1 cellular context compared by ENCODE assay signal in the genomic region with DNA sequence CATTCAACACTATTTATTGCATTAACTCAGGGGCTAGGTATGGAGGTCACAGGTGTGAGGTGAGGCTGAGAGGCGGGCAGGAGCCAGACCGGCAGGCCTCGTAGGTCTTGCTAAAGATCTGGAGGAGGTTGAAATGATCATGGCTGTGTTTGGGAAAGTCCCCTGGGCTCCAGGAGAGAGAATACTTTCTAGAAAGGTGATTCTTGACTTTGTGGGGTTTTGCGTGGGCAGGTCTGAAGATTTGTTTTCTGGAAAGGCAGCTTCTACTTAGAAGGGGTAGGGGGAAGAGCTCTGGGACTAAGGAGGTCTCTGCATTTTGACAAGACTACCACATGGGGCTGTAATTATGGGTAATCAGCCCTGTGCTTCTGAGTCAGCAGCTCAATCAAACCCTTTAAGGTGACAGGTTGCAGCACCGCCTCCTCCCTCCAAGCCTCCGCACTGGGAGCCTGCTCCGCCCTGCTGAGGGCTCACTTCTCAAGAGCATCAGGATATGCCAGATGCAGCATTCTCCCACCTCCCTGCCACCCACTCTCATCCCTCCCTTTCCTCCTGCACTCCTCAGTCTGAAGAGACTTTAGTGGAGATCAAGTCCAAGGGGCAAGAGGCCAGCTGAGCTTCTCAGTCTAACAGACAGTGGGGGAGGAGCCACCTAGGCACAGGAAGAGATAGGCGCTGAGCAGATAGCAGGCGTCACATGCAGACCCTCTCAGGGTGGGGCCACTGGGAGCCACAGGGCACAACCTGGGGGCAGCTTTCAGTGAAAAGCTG.
TF ChIP-seq lines count a peak whose summit lies in the region.

No MANE protein-coding gene starts in this region.

TF ChIP-seq in K562, 482 proteins besides CTCF, POLR2A, EP300 and RAD21 (continued from another document and continues in another):
- no peak for TF ChIP-seq ZNF134 (CRISPR knock-in tag; conservative IDR thresholded peaks at IDR 0.05)
- peak in 1 of 2 experiments; percentile 87; a peak in 2 of 4 replicates for TF ChIP-seq HDAC1 (IDR thresholded peaks at IDR 0.05)
- TF ChIP-seq ZNF644 (tag; IDR thresholded peaks at IDR 0.05; ENCODE audit: low read depth) = 0 out of 2 replicates have a peak, but pooled peaks have one; percentile 55
- TF ChIP-seq CEBPB (tag; IDR thresholded peaks at IDR 0.05) = 0 out of 2 replicates have a peak, but pooled peaks have one; percentile 20
- peak; percentile 71 for TF ChIP-seq ZNF316 (IDR thresholded peaks at IDR 0.05)
- peak; percentile 45; the same call in 1 of the 2 replicates for TF ChIP-seq ZNF766 (CRISPR knock-in tag; conservative IDR thresholded peaks at IDR 0.05)
- peak; percentile 66; the same call in 1 of the 2 replicates for TF ChIP-seq ZNF175 (CRISPR knock-in tag; IDR thresholded peaks at IDR 0.05; ENCODE audit: low read depth)
- peak; percentile 90 for TF ChIP-seq EGR1 (conservative IDR thresholded peaks at IDR 0.05)
- peak; percentile 55; the same call in 1 of the 2 replicates for TF ChIP-seq C11orf30 (IDR thresholded peaks at IDR 0.05; ENCODE audit: low read depth)
- TF ChIP-seq PHF21A (IDR thresholded peaks at IDR 0.05; ENCODE audit: borderline replicate concordance, low read depth) = no peak
- TF ChIP-seq HCFC1 (IDR thresholded peaks at IDR 0.05; ENCODE audit: low read depth, low read length) = peak; percentile 42
- TF ChIP-seq, protein P1, sequence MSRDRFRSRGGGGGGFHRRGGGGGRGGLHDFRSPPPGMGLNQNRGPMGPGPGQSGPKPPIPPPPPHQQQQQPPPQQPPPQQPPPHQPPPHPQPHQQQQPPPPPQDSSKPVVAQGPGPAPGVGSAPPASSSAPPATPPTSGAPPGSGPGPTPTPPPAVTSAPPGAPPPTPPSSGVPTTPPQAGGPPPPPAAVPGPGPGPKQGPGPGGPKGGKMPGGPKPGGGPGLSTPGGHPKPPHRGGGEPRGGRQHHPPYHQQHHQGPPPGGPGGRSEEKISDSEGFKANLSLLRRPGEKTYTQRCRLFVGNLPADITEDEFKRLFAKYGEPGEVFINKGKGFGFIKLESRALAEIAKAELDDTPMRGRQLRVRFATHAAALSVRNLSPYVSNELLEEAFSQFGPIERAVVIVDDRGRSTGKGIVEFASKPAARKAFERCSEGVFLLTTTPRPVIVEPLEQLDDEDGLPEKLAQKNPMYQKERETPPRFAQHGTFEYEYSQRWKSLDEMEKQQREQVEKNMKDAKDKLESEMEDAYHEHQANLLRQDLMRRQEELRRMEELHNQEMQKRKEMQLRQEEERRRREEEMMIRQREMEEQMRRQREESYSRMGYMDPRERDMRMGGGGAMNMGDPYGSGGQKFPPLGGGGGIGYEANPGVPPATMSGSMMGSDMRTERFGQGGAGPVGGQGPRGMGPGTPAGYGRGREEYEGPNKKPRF (IDR thresholded peaks at IDR 0.05; ENCODE audit: low read depth, low read length) = no peak
- TF ChIP-seq SMARCB1 (IDR thresholded peaks at IDR 0.05; ENCODE audit: insufficient read length, low read depth) = no peak
- no peak for TF ChIP-seq ZNF133 (CRISPR knock-in tag; IDR thresholded peaks at IDR 0.05)
- TF ChIP-seq CREB1 (IDR thresholded peaks at IDR 0.05) = no peak
- 0 out of 2 replicates have a peak, but pooled peaks have one; percentile 49 for TF ChIP-seq CREB1 (CRISPR knock-in tag; IDR thresholded peaks at IDR 0.05)
- TF ChIP-seq KDM4B (IDR thresholded peaks at IDR 0.05; ENCODE audit: borderline replicate concordance in 2 of 2, low read depth in 1 of 2) = 0 out of 4 replicates have a peak, but pooled peaks of 1 of the 2 experiments have one; percentile 13
- TF ChIP-seq, protein P2, sequence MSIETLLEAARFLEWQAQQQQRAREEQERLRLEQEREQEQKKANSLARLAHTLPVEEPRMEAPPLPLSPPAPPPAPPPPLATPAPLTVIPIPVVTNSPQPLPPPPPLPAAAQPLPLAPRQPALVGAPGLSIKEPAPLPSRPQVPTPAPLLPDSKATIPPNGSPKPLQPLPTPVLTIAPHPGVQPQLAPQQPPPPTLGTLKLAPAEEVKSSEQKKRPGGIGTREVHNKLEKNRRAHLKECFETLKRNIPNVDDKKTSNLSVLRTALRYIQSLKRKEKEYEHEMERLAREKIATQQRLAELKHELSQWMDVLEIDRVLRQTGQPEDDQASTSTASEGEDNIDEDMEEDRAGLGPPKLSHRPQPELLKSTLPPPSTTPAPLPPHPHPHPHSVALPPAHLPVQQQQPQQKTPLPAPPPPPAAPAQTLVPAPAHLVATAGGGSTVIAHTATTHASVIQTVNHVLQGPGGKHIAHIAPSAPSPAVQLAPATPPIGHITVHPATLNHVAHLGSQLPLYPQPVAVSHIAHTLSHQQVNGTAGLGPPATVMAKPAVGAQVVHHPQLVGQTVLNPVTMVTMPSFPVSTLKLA (conservative IDR thresholded peaks at IDR 0.05) = peak in 1 of 2 experiments; percentile 59; a peak in 2 of 4 replicates
- TF ChIP-seq, protein P3, sequence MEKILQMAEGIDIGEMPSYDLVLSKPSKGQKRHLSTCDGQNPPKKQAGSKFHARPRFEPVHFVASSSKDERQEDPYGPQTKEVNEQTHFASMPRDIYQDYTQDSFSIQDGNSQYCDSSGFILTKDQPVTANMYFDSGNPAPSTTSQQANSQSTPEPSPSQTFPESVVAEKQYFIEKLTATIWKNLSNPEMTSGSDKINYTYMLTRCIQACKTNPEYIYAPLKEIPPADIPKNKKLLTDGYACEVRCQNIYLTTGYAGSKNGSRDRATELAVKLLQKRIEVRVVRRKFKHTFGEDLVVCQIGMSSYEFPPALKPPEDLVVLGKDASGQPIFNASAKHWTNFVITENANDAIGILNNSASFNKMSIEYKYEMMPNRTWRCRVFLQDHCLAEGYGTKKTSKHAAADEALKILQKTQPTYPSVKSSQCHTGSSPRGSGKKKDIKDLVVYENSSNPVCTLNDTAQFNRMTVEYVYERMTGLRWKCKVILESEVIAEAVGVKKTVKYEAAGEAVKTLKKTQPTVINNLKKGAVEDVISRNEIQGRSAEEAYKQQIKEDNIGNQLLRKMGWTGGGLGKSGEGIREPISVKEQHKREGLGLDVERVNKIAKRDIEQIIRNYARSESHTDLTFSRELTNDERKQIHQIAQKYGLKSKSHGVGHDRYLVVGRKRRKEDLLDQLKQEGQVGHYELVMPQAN (IDR thresholded peaks at IDR 0.05; ENCODE audit: borderline replicate concordance) = 0 out of 2 replicates have a peak, but pooled peaks have one; percentile 23
- peak in 1 of 2 experiments; percentile 58; a peak in 3 of 4 replicates for TF ChIP-seq RCOR1 (IDR thresholded peaks at IDR 0.05; ENCODE audit: borderline replicate concordance in 1 of 2, low read depth in 2 of 2, low read length in 2 of 2)
- TF ChIP-seq, protein P4, sequence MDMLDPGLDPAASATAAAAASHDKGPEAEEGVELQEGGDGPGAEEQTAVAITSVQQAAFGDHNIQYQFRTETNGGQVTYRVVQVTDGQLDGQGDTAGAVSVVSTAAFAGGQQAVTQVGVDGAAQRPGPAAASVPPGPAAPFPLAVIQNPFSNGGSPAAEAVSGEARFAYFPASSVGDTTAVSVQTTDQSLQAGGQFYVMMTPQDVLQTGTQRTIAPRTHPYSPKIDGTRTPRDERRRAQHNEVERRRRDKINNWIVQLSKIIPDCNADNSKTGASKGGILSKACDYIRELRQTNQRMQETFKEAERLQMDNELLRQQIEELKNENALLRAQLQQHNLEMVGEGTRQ (CRISPR knock-in tag; IDR thresholded peaks at IDR 0.05) = peak; percentile 68
- peak; percentile 77; the same call in 1 of the 2 replicates for TF ChIP-seq ZNF589 (CRISPR knock-in tag; IDR thresholded peaks at IDR 0.05; ENCODE audit: low read depth)
- no peak for TF ChIP-seq ZC3H4 (CRISPR knock-in tag; IDR thresholded peaks at IDR 0.05; ENCODE audit: borderline replicate concordance)
- TF ChIP-seq, protein P5, sequence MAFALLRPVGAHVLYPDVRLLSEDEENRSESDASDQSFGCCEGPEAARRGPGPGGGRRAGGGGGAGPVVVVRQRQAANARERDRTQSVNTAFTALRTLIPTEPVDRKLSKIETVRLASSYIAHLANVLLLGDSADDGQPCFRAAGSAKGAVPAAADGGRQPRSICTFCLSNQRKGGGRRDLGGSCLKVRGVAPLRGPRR (CRISPR knock-in tag; IDR thresholded peaks at IDR 0.05) = peak; percentile 74; the same call in 1 of the 2 replicates
- TF ChIP-seq, protein P6, sequence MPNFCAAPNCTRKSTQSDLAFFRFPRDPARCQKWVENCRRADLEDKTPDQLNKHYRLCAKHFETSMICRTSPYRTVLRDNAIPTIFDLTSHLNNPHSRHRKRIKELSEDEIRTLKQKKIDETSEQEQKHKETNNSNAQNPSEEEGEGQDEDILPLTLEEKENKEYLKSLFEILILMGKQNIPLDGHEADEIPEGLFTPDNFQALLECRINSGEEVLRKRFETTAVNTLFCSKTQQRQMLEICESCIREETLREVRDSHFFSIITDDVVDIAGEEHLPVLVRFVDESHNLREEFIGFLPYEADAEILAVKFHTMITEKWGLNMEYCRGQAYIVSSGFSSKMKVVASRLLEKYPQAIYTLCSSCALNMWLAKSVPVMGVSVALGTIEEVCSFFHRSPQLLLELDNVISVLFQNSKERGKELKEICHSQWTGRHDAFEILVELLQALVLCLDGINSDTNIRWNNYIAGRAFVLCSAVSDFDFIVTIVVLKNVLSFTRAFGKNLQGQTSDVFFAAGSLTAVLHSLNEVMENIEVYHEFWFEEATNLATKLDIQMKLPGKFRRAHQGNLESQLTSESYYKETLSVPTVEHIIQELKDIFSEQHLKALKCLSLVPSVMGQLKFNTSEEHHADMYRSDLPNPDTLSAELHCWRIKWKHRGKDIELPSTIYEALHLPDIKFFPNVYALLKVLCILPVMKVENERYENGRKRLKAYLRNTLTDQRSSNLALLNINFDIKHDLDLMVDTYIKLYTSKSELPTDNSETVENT (CRISPR knock-in tag; IDR thresholded peaks at IDR 0.05) = no peak
- no peak for TF ChIP-seq SAP30 (IDR thresholded peaks at IDR 0.05; ENCODE audit: borderline replicate concordance, insufficient read depth, low read depth, low read length, poor library complexity, severe bottlenecking)
- TF ChIP-seq ZNF668 (CRISPR knock-in tag; IDR thresholded peaks at IDR 0.05) = peak; percentile 65; the same call in 1 of the 2 replicates
- TF ChIP-seq MAZ (CRISPR knock-in tag; conservative IDR thresholded peaks at IDR 0.05 in 1 of 2, IDR thresholded peaks at IDR 0.05 in 1 of 2) = peak; percentile 55 to 77; a peak in 3 of 4 replicates
- peak; percentile 33 for TF ChIP-seq CCNT2 (IDR thresholded peaks at IDR 0.05; ENCODE audit: borderline replicate concordance, extremely low read depth, insufficient read length, low read depth, low read length)
- TF ChIP-seq ESRRA (IDR thresholded peaks at IDR 0.05; ENCODE audit: borderline replicate concordance, low read depth) = peak; percentile 38; the same call in 1 of the 2 replicates
- no peak for TF ChIP-seq ZNF79 (CRISPR knock-in tag; IDR thresholded peaks at IDR 0.05; ENCODE audit: low read depth)
- TF ChIP-seq CBX3 (IDR thresholded peaks at IDR 0.05; ENCODE audit: borderline replicate concordance in 1 of 2, low read length in 2 of 2) = 0 out of 3 replicates have a peak, but pooled peaks of 1 of the 2 experiments have one; percentile 14
- TF ChIP-seq, protein P7, sequence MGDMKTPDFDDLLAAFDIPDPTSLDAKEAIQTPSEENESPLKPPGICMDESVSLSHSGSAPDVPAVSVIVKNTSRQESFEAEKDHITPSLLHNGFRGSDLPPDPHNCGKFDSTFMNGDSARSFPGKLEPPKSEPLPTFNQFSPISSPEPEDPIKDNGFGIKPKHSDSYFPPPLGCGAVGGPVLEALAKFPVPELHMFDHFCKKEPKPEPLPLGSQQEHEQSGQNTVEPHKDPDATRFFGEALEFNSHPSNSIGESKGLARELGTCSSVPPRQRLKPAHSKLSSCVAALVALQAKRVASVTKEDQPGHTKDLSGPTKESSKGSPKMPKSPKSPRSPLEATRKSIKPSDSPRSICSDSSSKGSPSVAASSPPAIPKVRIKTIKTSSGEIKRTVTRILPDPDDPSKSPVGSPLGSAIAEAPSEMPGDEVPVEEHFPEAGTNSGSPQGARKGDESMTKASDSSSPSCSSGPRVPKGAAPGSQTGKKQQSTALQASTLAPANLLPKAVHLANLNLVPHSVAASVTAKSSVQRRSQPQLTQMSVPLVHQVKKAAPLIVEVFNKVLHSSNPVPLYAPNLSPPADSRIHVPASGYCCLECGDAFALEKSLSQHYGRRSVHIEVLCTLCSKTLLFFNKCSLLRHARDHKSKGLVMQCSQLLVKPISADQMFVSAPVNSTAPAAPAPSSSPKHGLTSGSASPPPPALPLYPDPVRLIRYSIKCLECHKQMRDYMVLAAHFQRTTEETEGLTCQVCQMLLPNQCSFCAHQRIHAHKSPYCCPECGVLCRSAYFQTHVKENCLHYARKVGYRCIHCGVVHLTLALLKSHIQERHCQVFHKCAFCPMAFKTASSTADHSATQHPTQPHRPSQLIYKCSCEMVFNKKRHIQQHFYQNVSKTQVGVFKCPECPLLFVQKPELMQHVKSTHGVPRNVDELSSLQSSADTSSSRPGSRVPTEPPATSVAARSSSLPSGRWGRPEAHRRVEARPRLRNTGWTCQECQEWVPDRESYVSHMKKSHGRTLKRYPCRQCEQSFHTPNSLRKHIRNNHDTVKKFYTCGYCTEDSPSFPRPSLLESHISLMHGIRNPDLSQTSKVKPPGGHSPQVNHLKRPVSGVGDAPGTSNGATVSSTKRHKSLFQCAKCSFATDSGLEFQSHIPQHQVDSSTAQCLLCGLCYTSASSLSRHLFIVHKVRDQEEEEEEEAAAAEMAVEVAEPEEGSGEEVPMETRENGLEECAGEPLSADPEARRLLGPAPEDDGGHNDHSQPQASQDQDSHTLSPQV (IDR thresholded peaks at IDR 0.05) = peak; percentile 71; the same call in 1 of the 2 replicates
- TF ChIP-seq MYNN (IDR thresholded peaks at IDR 0.05) = peak; percentile 88; the same call in 1 of the 2 replicates
- no peak for TF ChIP-seq MYNN (CRISPR knock-in tag; IDR thresholded peaks at IDR 0.05)
- no peak for TF ChIP-seq FOS (IDR thresholded peaks at IDR 0.05; ENCODE audit: extremely low read depth, insufficient read length)
- no peak for TF ChIP-seq CCAR2 (IDR thresholded peaks at IDR 0.05; ENCODE audit: low read depth, low read length)
